ENCODE assay signal across 1 cellular context in the genomic region with DNA sequence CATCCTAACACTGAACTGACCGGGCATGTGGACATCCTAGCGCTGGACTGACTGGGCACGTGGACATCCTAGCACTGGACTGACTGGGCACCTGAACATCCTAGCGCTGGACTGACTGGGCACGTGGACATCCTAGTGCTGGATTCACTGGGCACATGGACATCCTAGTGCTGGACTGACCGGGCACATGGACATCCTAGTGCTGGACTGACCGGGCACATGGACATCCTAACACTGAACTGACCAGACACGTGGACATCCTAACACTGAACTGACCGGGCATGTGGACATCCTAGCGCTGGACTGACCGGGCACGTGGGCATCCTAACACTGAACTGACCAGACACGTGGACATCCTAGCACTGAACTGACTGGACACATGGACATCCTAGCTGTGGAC. TPM values are rescaled to one million over a fixed set of nuclear protein-coding genes. Genes with fewer than 3 reads are reported as not detected.
"Had no signal": no experiment of that assay in that cellular context is flagged by ENCODE, and none has a peak within 500 bp of the region (broad histone marks: within the 10 kb centered on the region; RNA-seq: fewer than 3 reads in every experiment).

No MANE protein-coding gene starts in this region.

RNA-seq across cellular contexts. Expression of a gene that starts 30.9 kb away (rescaled TPM):
- polyA plus RNA-seq: immature natural killer cell had no signal
